In genomic region chrX:10159069-10159468, GRCh38 we compare ENCODE assay signal across 1 cellular context.
A peak's percentile ranks its signal among the peaks of the same experiment; 100 is the strongest.
TF ChIP-seq lines count a peak whose summit lies in the region.

No MANE protein-coding gene starts in this region.

TF ChIP-seq in K562, 482 proteins besides CTCF, POLR2A, EP300 and RAD21 (continued from another document and continues in another):
- TF ChIP-seq ZBTB40 (IDR thresholded peaks at IDR 0.05) (no peak), ZBTB40 (CRISPR knock-in tag; IDR thresholded peaks at IDR 0.05) (no peak), MBD2 (IDR thresholded peaks at IDR 0.05; ENCODE audit: borderline replicate concordance, low read depth) (no peak), ZNF75A (CRISPR knock-in tag; IDR thresholded peaks at IDR 0.05) (no peak), PHB2 (IDR thresholded peaks at IDR 0.05; ENCODE audit: low read depth) (peak; percentile 52; the same call in 1 of the 2 replicates), ZNF407 (IDR thresholded peaks at IDR 0.05; ENCODE audit: low read depth) (no peak), CEBPZ (IDR thresholded peaks at IDR 0.05; ENCODE audit: borderline replicate concordance, low read depth, low read length) (no peak), ZBED1 (IDR thresholded peaks at IDR 0.05) (no peak), NFATC3 (IDR thresholded peaks at IDR 0.05) (no peak), RAD51 (IDR thresholded peaks at IDR 0.05; ENCODE audit: borderline replicate concordance, low read depth) (peak; percentile 69), SOX6 (IDR thresholded peaks at IDR 0.05) (peak; percentile 95), THAP12 (CRISPR knock-in tag; IDR thresholded peaks at IDR 0.05) (no peak), ZNF398 (CRISPR knock-in tag; IDR thresholded peaks at IDR 0.05) (no peak), USF2 (CRISPR knock-in tag; IDR thresholded peaks at IDR 0.05) (peak; percentile 60), TFAP4 (CRISPR knock-in tag; IDR thresholded peaks at IDR 0.05; ENCODE audit: borderline replicate concordance) (no peak), XRCC5 (IDR thresholded peaks at IDR 0.05; ENCODE audit: low read depth, low read length) (no peak), STAT5B (CRISPR knock-in tag; IDR thresholded peaks at IDR 0.05) (no peak), DDX20 (tag; IDR thresholded peaks at IDR 0.05; ENCODE audit: low read depth) (no peak), CBX3 (IDR thresholded peaks at IDR 0.05; ENCODE audit: borderline replicate concordance in 1 of 2, low read length in 2 of 2) (no peak), ELK1 (CRISPR knock-in tag; IDR thresholded peaks at IDR 0.05) (no peak)
